ENCODE assay signal across 8 cellular contexts in the genomic region with DNA sequence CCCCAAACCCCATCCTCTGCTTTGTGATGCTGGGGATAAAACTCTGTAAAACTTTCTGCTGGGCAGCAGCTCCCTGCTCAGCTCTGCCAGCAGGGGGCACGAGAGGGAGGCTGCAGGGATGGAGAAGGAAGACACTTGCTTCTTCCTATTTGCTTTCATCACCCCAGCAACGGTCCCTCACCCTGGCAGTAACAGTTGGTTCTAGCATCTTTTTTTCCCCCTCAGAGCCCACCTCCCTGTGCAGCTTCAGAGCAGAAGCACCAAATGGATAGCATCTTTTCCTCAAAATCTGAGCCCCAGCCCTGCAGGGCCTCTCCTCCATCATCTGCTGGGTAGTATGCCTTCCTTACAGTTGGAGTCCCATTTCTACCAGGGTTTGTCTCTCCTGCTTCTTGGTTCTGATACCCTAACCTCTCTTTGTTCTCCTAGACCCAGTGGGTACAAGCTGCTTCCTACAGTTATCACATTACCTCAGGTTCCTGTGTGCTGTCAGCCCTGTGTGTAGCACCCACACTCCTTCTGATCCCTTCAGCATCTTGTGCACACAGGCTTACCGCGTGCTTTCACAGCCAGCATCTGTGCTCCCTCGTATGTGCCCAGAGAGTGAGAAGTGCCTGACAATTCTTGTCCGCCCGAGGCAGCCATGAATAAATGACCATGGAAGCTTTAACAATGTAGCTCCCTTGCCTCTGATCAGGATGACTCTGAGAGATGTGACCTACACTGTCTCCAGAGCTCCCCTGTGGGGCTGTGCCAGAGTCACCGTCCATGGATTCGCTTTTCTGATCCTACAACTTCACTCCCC. TPM values are rescaled to one million over a fixed set of nuclear protein-coding genes. Genes with fewer than 3 reads are reported as not detected.
DNase-seq lines count a peak whose midpoint lies in the region; ATAC-seq lines count a peak whose summit lies in the region.

No MANE protein-coding gene starts in this region.

- CTCF ChIA-PET in activated CD4-positive, alpha-beta memory T cell treated with anti-CD3 and anti-CD28 coated beads, Interleukin-2, amount 10 ng/mL, durations not matched to agents 7 days and 5 days (lab: Charles Lee), result interaction anchor here (0.5 to 8.3 kb wide), 32 partner anchors 9 to 300 kb away, joined by 3 to 188 read pairs (median 5); no protein-coding TSS in a partner anchor

- peaks cover 80% of the 10 kb centered on the region for H3K36me3 Mint-ChIP-seq in activated CD4-positive, alpha-beta memory T cell treated with anti-CD3 and anti-CD28 coated beads, Interleukin-2, amount 10 ng/mL, durations not matched to agents 7 days and 5 days (ENCODE audit: low read depth)
- H3K36me3 Mint-ChIP-seq in memory B cell, result no peaks in the 10 kb centered on the region

- peak; percentile 70 for DNase-seq in NCI-H1436 (lab: John Stamatoyannopoulos, UW)
- no peak for DNase-seq in NCI-H1436 treated with DMSO at 0.1 percent for 48 hours (lab: John Stamatoyannopoulos, UW)
- peak; percentile 58 for DNase-seq in NCI-H748 (lab: John Stamatoyannopoulos, UW; ENCODE audit: unreplicated experiment)
- peak; percentile 86 for DNase-seq in activated CD4-positive, alpha-beta memory T cell treated with anti-CD3 and anti-CD28 coated beads, Interleukin-2, amount 10 ng/mL, durations not matched to agents 7 days and 5 days
- DNase-seq in dermis blood vessel endothelial cell, result peak; percentile 87
- peak; percentile 77 to 81 for DNase-seq in memory B cell (ENCODE audit: low spot score in 2 of 2)
- peak; percentile 63 to 64 for DNase-seq in stimulated activated CD8-positive, alpha-beta memory T cell treated with anti-CD3 and anti-CD28 coated beads, Interleukin-15, amount 100 ng/mL, for 48 hours (ENCODE audit: low read depth in 2 of 2)

- POLR2A ChIA-PET in activated CD4-positive, alpha-beta memory T cell treated with anti-CD3 and anti-CD28 coated beads, Interleukin-2, amount 10 ng/mL, durations not matched to agents 7 days and 5 days (lab: Charles Lee), result interaction anchor here (0.7 to 2.9 kb wide), 13 partner anchors 10 to 213 kb away, joined by 3 to 24 read pairs (median 4); no protein-coding TSS in a partner anchor

- peak overlapping the region; percentile 74 for H3K27ac Mint-ChIP-seq in activated CD4-positive, alpha-beta memory T cell treated with anti-CD3 and anti-CD28 coated beads, Interleukin-2, amount 10 ng/mL, durations not matched to agents 7 days and 5 days
- peak overlapping the region; percentile 74 for H3K27ac Mint-ChIP-seq in memory B cell

- H3K9me3 Mint-ChIP-seq in activated CD4-positive, alpha-beta memory T cell treated with anti-CD3 and anti-CD28 coated beads, Interleukin-2, amount 10 ng/mL, durations not matched to agents 7 days and 5 days, result no peaks in the 10 kb centered on the region
- H3K9me3 Mint-ChIP-seq in memory B cell, result no peaks in the 10 kb centered on the region

- ATAC-seq in HG03097 (IDR thresholded peaks at IDR 0.05; ENCODE audit: low FRiP score, unreplicated experiment) (peak; percentile 57), memory B cell (ENCODE audit: low read depth) (peak; percentile 94)

- H3K27me3 Mint-ChIP-seq in activated CD4-positive, alpha-beta memory T cell treated with anti-CD3 and anti-CD28 coated beads, Interleukin-2, amount 10 ng/mL, durations not matched to agents 7 days and 5 days, result no peaks in the 10 kb centered on the region
- H3K27me3 Mint-ChIP-seq in memory B cell, result no peaks in the 10 kb centered on the region

- H3K4me1 Mint-ChIP-seq in activated CD4-positive, alpha-beta memory T cell treated with anti-CD3 and anti-CD28 coated beads, Interleukin-2, amount 10 ng/mL, durations not matched to agents 7 days and 5 days, result peaks cover 57% of the 10 kb centered on the region
- H3K4me1 Mint-ChIP-seq in memory B cell, result peaks cover 13% of the 10 kb centered on the region

- no peak overlapping the region for H3K4me3 Mint-ChIP-seq in activated CD4-positive, alpha-beta memory T cell treated with anti-CD3 and anti-CD28 coated beads, Interleukin-2, amount 10 ng/mL, durations not matched to agents 7 days and 5 days
- peak overlapping the region; percentile 57 for H3K4me3 Mint-ChIP-seq in memory B cell

RNA-seq across cellular contexts. Expression of a gene that starts 14.5 kb away (rescaled TPM):
- total RNA-seq in activated CD4-positive, alpha-beta memory T cell treated with anti-CD3 and anti-CD28 coated beads, Interleukin-2, amount 10 ng/mL, durations not matched to agents 7 days and 5 days, result 10 to 100 TPM; 63.3 to 66.3 TPM
- 2.4 and 12.8 TPM in 2 replicates for total RNA-seq in dermis blood vessel endothelial cell

RNA-seq across cellular contexts. Expression of a gene that starts 29.1 kb away (rescaled TPM):
- not detected for total RNA-seq in activated CD4-positive, alpha-beta memory T cell treated with anti-CD3 and anti-CD28 coated beads, Interleukin-2, amount 10 ng/mL, durations not matched to agents 7 days and 5 days
- not detected in 2 replicates for total RNA-seq in dermis blood vessel endothelial cell

RNA-seq across cellular contexts. Expression of a gene that starts 34.3 kb away (rescaled TPM):
- 1 to 10 TPM; 4.8 to 5.4 TPM for total RNA-seq in activated CD4-positive, alpha-beta memory T cell treated with anti-CD3 and anti-CD28 coated beads, Interleukin-2, amount 10 ng/mL, durations not matched to agents 7 days and 5 days
- total RNA-seq in dermis blood vessel endothelial cell, result under 0.01 and 0.19 TPM in 2 replicates
